1 cellular context compared by ENCODE assay signal in genomic region chr4:102321260-102321991, GRCh38.
TF ChIP-seq lines count a peak whose summit lies in the region.

No MANE protein-coding gene starts in this region.

TF ChIP-seq in GM23338, 12 proteins besides CTCF, POLR2A, EP300 and RAD21 (continued from another document):
- TF ChIP-seq ETS1 (IDR thresholded peaks at IDR 0.05) (no peak), ZNF331 (CRISPR knock-in tag; IDR thresholded peaks at IDR 0.05; ENCODE audit: low read depth) (no peak), CREB1 (CRISPR knock-in tag; IDR thresholded peaks at IDR 0.05; ENCODE audit: low read depth) (no peak)
